2 cellular contexts compared by ENCODE assay signal in genomic region chr12:132618683-132619043, GRCh38.
A peak's percentile ranks its signal among the peaks of the same experiment; 100 is the strongest.
TF ChIP-seq lines count a peak whose summit lies in the region.

P2RX2 (plus strand) TSS chr12:132618776; CDS start chr12:132618817, 41 bp downstream.

TF ChIP-seq in H1, 55 proteins besides CTCF, POLR2A, EP300 and RAD21:
- TF ChIP-seq CEBPB (IDR thresholded peaks at IDR 0.05; ENCODE audit: low read depth, low read length), result no peak
- no peak for TF ChIP-seq NRF1 (IDR thresholded peaks at IDR 0.05; ENCODE audit: low read depth, low read length)
- TF ChIP-seq RFX5 (IDR thresholded peaks at IDR 0.05; ENCODE audit: borderline replicate concordance, low read depth, low read length), result no peak
- peak; percentile 61 for TF ChIP-seq KDM4A (IDR thresholded peaks at IDR 0.05; ENCODE audit: low read depth, low read length, severe bottlenecking)
- TF ChIP-seq EZH2 (IDR thresholded peaks at IDR 0.05; ENCODE audit: low read depth, low read length, severe bottlenecking), result peak; percentile 7
- no peak for TF ChIP-seq BACH1 (IDR thresholded peaks at IDR 0.05; ENCODE audit: low read length)
- TF ChIP-seq HDAC2 (IDR thresholded peaks at IDR 0.05; ENCODE audit: borderline replicate concordance in 1 of 2, low read depth in 2 of 2, low read length in 2 of 2), result no peak
TF ChIP-seq in H1: peak in this region for 2.

TF ChIP-seq in neural cell, 6 proteins besides CTCF, POLR2A, EP300 and RAD21:
- TF ChIP-seq TAF1 (IDR thresholded peaks at IDR 0.05; ENCODE audit: low read depth) (no peak), POLR2AphosphoS5 (IDR thresholded peaks at IDR 0.05) (no peak), REST (IDR thresholded peaks at IDR 0.05; ENCODE audit: borderline replicate concordance) (no peak), SMC3 (conservative IDR thresholded peaks at IDR 0.05; ENCODE audit: poor library complexity) (no peak), MXI1 (conservative IDR thresholded peaks at IDR 0.05; ENCODE audit: poor library complexity, severe bottlenecking) (no peak), EZH2 (IDR thresholded peaks at IDR 0.05; ENCODE audit: borderline replicate concordance, insufficient read depth, low read length, poor library complexity, severe bottlenecking) (no peak)
